11 cellular contexts compared by ENCODE assay signal in the genomic region with DNA sequence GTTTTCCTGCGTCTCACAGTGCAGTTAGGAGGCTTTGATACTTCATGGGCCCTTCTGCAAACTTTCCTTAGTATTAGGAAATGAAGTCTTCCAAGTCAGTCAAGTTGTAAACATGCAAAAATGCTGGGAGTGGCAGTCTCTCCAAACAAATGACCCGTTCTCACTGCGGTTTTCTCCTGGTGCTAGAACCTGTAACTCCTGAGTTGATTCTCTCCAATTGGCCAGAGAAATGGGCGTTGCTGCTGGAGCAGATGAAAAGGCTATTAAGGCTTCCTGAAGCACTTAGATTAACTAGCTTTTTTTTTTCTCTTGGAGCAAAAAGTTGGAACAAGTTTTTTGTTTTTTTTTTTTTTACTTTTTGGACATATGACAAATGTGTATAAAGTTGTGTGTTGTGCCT.
DNase-seq lines count a peak whose midpoint lies in the region; ATAC-seq and TF ChIP-seq lines count a peak whose summit lies in the region.
"Had no signal": no experiment of that assay in that cellular context is flagged by ENCODE, and none has a peak within 500 bp of the region (broad histone marks: within the 10 kb centered on the region; RNA-seq: fewer than 3 reads in every experiment).

No MANE protein-coding gene starts in this region.

- TF ChIP-seq EP300 in esophagus muscularis mucosa (IDR thresholded peaks at IDR 0.05), result no peak

- peaks cover 72% of the 10 kb centered on the region for H3K4me1 Mint-ChIP-seq in neural crest cell

- H3K4me1 ChIP-seq in body of pancreas (peaks cover 7% of the 10 kb centered on the region), esophagus muscularis mucosa (peaks cover 18 to 62% (median 38%) of the 10 kb centered on the region in 4 donors)

- H3K4me3 ChIP-seq in body of pancreas, result no peak overlapping the region
- no peak overlapping the region for H3K4me3 ChIP-seq in esophagus muscularis mucosa

- TF ChIP-seq CTCF in C4-2B (conservative IDR thresholded peaks at IDR 0.05) (no peak; the same call in 1 of the 2 replicates), neural crest cell (conservative IDR thresholded peaks at IDR 0.05) (no peak), body of pancreas (IDR thresholded peaks at IDR 0.05) (no peak), esophagus muscularis mucosa (IDR thresholded peaks at IDR 0.05) (no peak)

- intact Hi-C loops in body of pancreas (cut with DNase I), result no loop called here
- intact Hi-C loops in esophagus muscularis mucosa (cut with DNase I), result no loop called here

- H3K4me3 Mint-ChIP-seq in neural crest cell, result peak overlapping the region; percentile 22
- H3K4me3 Mint-ChIP-seq: activated CD8-positive, alpha-beta T cell treated with anti-CD3 and anti-CD28 coated beads, Interleukin-2, amount 10 ng/mL, durations not matched to agents 7 days and 5 days had no signal

- ATAC-seq in esophagus mucosa (peak; percentile 94), HG02759 (IDR thresholded peaks at IDR 0.05; ENCODE audit: unreplicated experiment) (no peak), body of pancreas (no peak)
- ATAC-seq: activated CD8-positive, alpha-beta T cell treated with anti-CD3 and anti-CD28 coated beads, Interleukin-2, amount 10 ng/mL, durations not matched to agents 7 days and 5 days had no signal

- H3K9me3 Mint-ChIP-seq in neural crest cell, result no peaks in the 10 kb centered on the region
- H3K9me3 Mint-ChIP-seq: CD8-positive, alpha-beta memory T cell had no signal

- TF ChIP-seq POLR2A in erythroblast (IDR thresholded peaks at IDR 0.05; ENCODE audit: low read length) (no peak), body of pancreas (IDR thresholded peaks at IDR 0.05) (no peak), esophagus muscularis mucosa (IDR thresholded peaks at IDR 0.05; ENCODE audit: low read depth) (no peak)

- no peaks in the 10 kb centered on the region for H3K27me3 Mint-ChIP-seq in neural crest cell (ENCODE audit: low read depth)

- no peaks in the 10 kb centered on the region for H3K36me3 ChIP-seq in body of pancreas (replicated peaks in 1 of 2; ENCODE audit: insufficient read depth in 1 of 2, low read depth in 2 of 2)
- no peaks in the 10 kb centered on the region for H3K36me3 ChIP-seq in esophagus muscularis mucosa

- H3K9me3 ChIP-seq in body of pancreas (no peaks in the 10 kb centered on the region), esophagus muscularis mucosa (no peaks in the 10 kb centered on the region)

- peak overlapping the region; percentile 73 for H3K27ac Mint-ChIP-seq in neural crest cell (ENCODE audit: unreplicated experiment)
- H3K27ac Mint-ChIP-seq: activated CD8-positive, alpha-beta T cell treated with anti-CD3 and anti-CD28 coated beads, Interleukin-2, amount 10 ng/mL, durations not matched to agents 7 days and 5 days had no signal

- peaks cover 5% of the 10 kb centered on the region for H3K36me3 Mint-ChIP-seq in neural crest cell (ENCODE audit: low read depth)

- no peaks in the 10 kb centered on the region for H3K27me3 ChIP-seq in body of pancreas
- H3K27me3 ChIP-seq in esophagus muscularis mucosa, result no peaks in the 10 kb centered on the region

- DNase-seq in NCI-H460 (ENCODE audit: extremely low read depth, low read depth) (peak; percentile 19), neural crest cell (ENCODE audit: low read depth, low spot score) (no peak), erythroblast (lab: John Stamatoyannopoulos, UW) (no peak), body of pancreas (no peak), esophagus muscularis mucosa (ENCODE audit: extremely low spot score) (no peak)
- DNase-seq: activated CD8-positive, alpha-beta T cell treated with anti-CD3 and anti-CD28 coated beads, Interleukin-2, amount 10 ng/mL, durations not matched to agents 7 days and 5 days; CD8-positive, alpha-beta memory T cell; NCI-H1930 had no signal

- H3K27ac ChIP-seq in C4-2B (peak overlapping the region; percentile 28; the same call in 1 of the 2 replicates), body of pancreas (no peak overlapping the region), esophagus muscularis mucosa (replicated peaks in 1 of 4) (no peak overlapping the region)

- WGBS in body of pancreas, 2 donors, result 65 to 68% methylated on average over 4 of the region's 4 CpGs
- 50% methylated on average over 4 of the region's 4 CpGs for WGBS in esophagus muscularis mucosa
